Comparison of ENCODE assay signal across 8 cellular contexts in genomic region chr2:219029829-219030165, GRCh38. TPM values are rescaled to one million over a fixed set of nuclear protein-coding genes. Genes with fewer than 3 reads are reported as not detected.
DNase-seq lines count a peak whose midpoint lies in the region; ATAC-seq lines count a peak whose summit lies in the region.

No MANE protein-coding gene starts in this region.

- H3K4me3 ChIP-seq in effector memory CD4-positive, alpha-beta T cell (ENCODE audit: insufficient read depth, low read depth, low read length, poor library complexity, severe bottlenecking) = no peak overlapping the region

- POLR2A ChIA-PET in activated CD4-positive, alpha-beta memory T cell treated with anti-CD3 and anti-CD28 coated beads, Interleukin-2, amount 10 ng/mL, durations not matched to agents 7 days and 5 days (lab: Charles Lee) = interaction anchor here (0.5 to 1.3 kb wide), 2 partner anchors 9 to 151 kb away, joined by 3 read pairs; no protein-coding TSS in a partner anchor

- H3K9me3 Mint-ChIP-seq in activated CD4-positive, alpha-beta memory T cell treated with anti-CD3 and anti-CD28 coated beads, Interleukin-2, amount 10 ng/mL, durations not matched to agents 7 days and 5 days = no peaks in the 10 kb centered on the region

- H3K36me3 ChIP-seq in effector memory CD4-positive, alpha-beta T cell (ENCODE audit: control insufficient read depth, insufficient read depth, low read length) = no peaks in the 10 kb centered on the region

- peak; percentile 65 for ATAC-seq in HG03342 (IDR thresholded peaks at IDR 0.05; ENCODE audit: unreplicated experiment)

- no peaks in the 10 kb centered on the region for H3K36me3 Mint-ChIP-seq in activated CD4-positive, alpha-beta memory T cell treated with anti-CD3 and anti-CD28 coated beads, Interleukin-2, amount 10 ng/mL, durations not matched to agents 7 days and 5 days (ENCODE audit: low read depth)

- H3K4me1 ChIP-seq in effector memory CD4-positive, alpha-beta T cell (ENCODE audit: control insufficient read depth, insufficient read depth, low read length, poor library complexity, severe bottlenecking) = no peaks in the 10 kb centered on the region

- no peaks in the 10 kb centered on the region for H3K27me3 ChIP-seq in effector memory CD4-positive, alpha-beta T cell (replicated peaks; ENCODE audit: control insufficient read depth, insufficient read depth, low read length, poor library complexity, severe bottlenecking)

- DNase-seq in activated gamma-delta T cell treated with Interleukin-2 at 50 U/mL for 16 hours (peak; percentile 71), activated gamma-delta T cell (lab: John Stamatoyannopoulos, UW) (no peak), NCI-H748 (lab: John Stamatoyannopoulos, UW; ENCODE audit: unreplicated experiment) (peak; percentile 74), mesenteric fat pad (ENCODE audit: low spot score) (peak; percentile 93)
- DNase-seq in activated CD4-positive, alpha-beta memory T cell treated with anti-CD3 and anti-CD28 coated beads, Interleukin-2, amount 10 ng/mL, durations not matched to agents 7 days and 5 days = peak; percentile 76
- DNase-seq in effector memory CD4-positive, alpha-beta T cell = peak; percentile 35 to 69 (median 56)
- peak; percentile 34 to 62 for DNase-seq in stimulated activated CD8-positive, alpha-beta memory T cell treated with anti-CD3 and anti-CD28 coated beads, Interleukin-2, amount 100 ng/mL, for 1 hour (ENCODE audit: low read depth in 2 of 2)

- H3K27ac ChIP-seq in effector memory CD4-positive, alpha-beta T cell (ENCODE audit: insufficient read depth, low read length, poor library complexity, severe bottlenecking) = no peak overlapping the region

- H3K9me3 ChIP-seq in effector memory CD4-positive, alpha-beta T cell (ENCODE audit: control insufficient read depth, low read length) = no peaks in the 10 kb centered on the region

- no peak overlapping the region for H3K4me3 Mint-ChIP-seq in activated CD4-positive, alpha-beta memory T cell treated with anti-CD3 and anti-CD28 coated beads, Interleukin-2, amount 10 ng/mL, durations not matched to agents 7 days and 5 days

- peaks cover 23% of the 10 kb centered on the region for H3K27me3 Mint-ChIP-seq in activated CD4-positive, alpha-beta memory T cell treated with anti-CD3 and anti-CD28 coated beads, Interleukin-2, amount 10 ng/mL, durations not matched to agents 7 days and 5 days

- no peak overlapping the region for H3K27ac Mint-ChIP-seq in activated CD4-positive, alpha-beta memory T cell treated with anti-CD3 and anti-CD28 coated beads, Interleukin-2, amount 10 ng/mL, durations not matched to agents 7 days and 5 days

- CTCF ChIA-PET in activated CD4-positive, alpha-beta memory T cell treated with anti-CD3 and anti-CD28 coated beads, Interleukin-2, amount 10 ng/mL, durations not matched to agents 7 days and 5 days (lab: Charles Lee) = interaction anchor here (0.6 to 4.6 kb wide), 36 partner anchors 9 to 358 kb away, joined by 3 to 76 read pairs (median 4); partner anchors contain the start of genes CFAP65 and DNPEP

- H3K4me1 Mint-ChIP-seq in activated CD4-positive, alpha-beta memory T cell treated with anti-CD3 and anti-CD28 coated beads, Interleukin-2, amount 10 ng/mL, durations not matched to agents 7 days and 5 days = no peaks in the 10 kb centered on the region

RNA-seq across cellular contexts. Expression of gene CFAP65, which starts 11.5 kb away (rescaled TPM):
- total RNA-seq in activated CD4-positive, alpha-beta memory T cell treated with anti-CD3 and anti-CD28 coated beads, Interleukin-2, amount 10 ng/mL, durations not matched to agents 7 days and 5 days = not detected
- total RNA-seq in mesenteric fat pad = not detected

RNA-seq across cellular contexts. Expression of gene IHH, which starts 30.9 kb away (rescaled TPM):
- not detected for total RNA-seq in activated CD4-positive, alpha-beta memory T cell treated with anti-CD3 and anti-CD28 coated beads, Interleukin-2, amount 10 ng/mL, durations not matched to agents 7 days and 5 days
- 0.26 TPM for total RNA-seq in mesenteric fat pad

RNA-seq across cellular contexts. Expression of gene CRYBA2, which starts 36.6 kb away (rescaled TPM):
- total RNA-seq in activated CD4-positive, alpha-beta memory T cell treated with anti-CD3 and anti-CD28 coated beads, Interleukin-2, amount 10 ng/mL, durations not matched to agents 7 days and 5 days = not detected
- total RNA-seq in mesenteric fat pad = not detected

RNA-seq across cellular contexts. Expression of gene FEV, which starts 44.8 kb away (rescaled TPM):
- total RNA-seq in activated CD4-positive, alpha-beta memory T cell treated with anti-CD3 and anti-CD28 coated beads, Interleukin-2, amount 10 ng/mL, durations not matched to agents 7 days and 5 days = not detected
- not detected for total RNA-seq in mesenteric fat pad
